8 cellular contexts compared by ENCODE assay signal in genomic region chr3:45597581-45597980, GRCh38. TPM values are rescaled to one million over a fixed set of nuclear protein-coding genes. Genes with fewer than 3 reads are reported as not detected.
A peak's percentile ranks its signal among the peaks of the same experiment; 100 is the strongest.
DNase-seq lines count a peak whose midpoint lies in the region; ATAC-seq and TF ChIP-seq lines count a peak whose summit lies in the region.

No MANE protein-coding gene starts in this region.

- H3K27me3 Mint-ChIP-seq in MCF 10A (ENCODE audit: insufficient read depth, unreplicated experiment) = no peaks in the 10 kb centered on the region
- H3K27me3 Mint-ChIP-seq in nephron progenitor cell (ENCODE audit: low read depth, poor library complexity) = peaks cover 6% of the 10 kb centered on the region

- H3K9me3 Mint-ChIP-seq in MCF 10A (ENCODE audit: unreplicated experiment) (no peaks in the 10 kb centered on the region), nephron progenitor cell (peaks cover under 1% of the 10 kb centered on the region)

- peaks cover 23 to 56% (median 43%) of the 10 kb centered on the region in 11 experiments for H3K36me3 ChIP-seq in BLaER1 treated with 17β-estradiol and CSF1 and Interleukin-3, amounts not matched to agents 10 nM and 100 nM
- 0 out of 2 replicates have a peak, but pooled peaks cover 3% of the 10 kb centered on the region for H3K36me3 ChIP-seq in MG63

- CTCF ChIA-PET in MCF 10A (lab: Yijun Ruan, JAX) = interaction anchor here (0.6 to 3.3 kb wide), 2 partner anchors 59 to 663 kb away, joined by 3 to 14 read pairs; no protein-coding TSS in a partner anchor

- H3K4me2 ChIP-seq in BLaER1 treated with 17β-estradiol and CSF1 and Interleukin-3, amounts not matched to agents 10 nM and 100 nM = peak overlapping the region; percentile 95 to 100 (median 99)

- H4K20me1 ChIP-seq in BLaER1 treated with 17β-estradiol and CSF1 and Interleukin-3, amounts not matched to agents 10 nM and 100 nM = peaks cover 58 to 80% (median 75%) of the 10 kb centered on the region in 11 experiments

- H3K4me3 Mint-ChIP-seq in MCF 10A (ENCODE audit: unreplicated experiment) (peak overlapping the region; percentile 78), nephron progenitor cell (peak overlapping the region; percentile 71)

- no TSS peak for BruUV-seq in MCF 10A (replicated peaks; lab: Mats Ljungman, UMichigan)

- ATAC-seq in GM18867 (IDR thresholded peaks at IDR 0.05; ENCODE audit: unreplicated experiment) = no peak
- no peak for ATAC-seq in GM21825 (IDR thresholded peaks at IDR 0.05; ENCODE audit: unreplicated experiment)

- no peaks in the 10 kb centered on the region for H3K27me3 ChIP-seq in BLaER1 treated with 17β-estradiol and CSF1 and Interleukin-3, amounts not matched to agents 10 nM and 100 nM
- no peaks in the 10 kb centered on the region for H3K27me3 ChIP-seq in MG63

- intact Hi-C loops in MCF 10A (cut with micrococcal nuclease) = no loop called here

- H3K9me3 ChIP-seq in BLaER1 treated with 17β-estradiol and CSF1 and Interleukin-3, amounts not matched to agents 10 nM and 100 nM (replicated peaks in 1 of 11) = no peaks in the 10 kb centered on the region
- no peaks in the 10 kb centered on the region for H3K9me3 ChIP-seq in MG63

- no peak for DNase-seq in MG63
- no peak for DNase-seq in MCF 10A (ENCODE audit: unreplicated experiment)
- no peak for DNase-seq in nephron progenitor cell
- DNase-seq in foreskin melanocyte = no peak
- no peak for DNase-seq in AG20443 (ENCODE audit: low spot score)

- H3K27ac Mint-ChIP-seq in MCF 10A (ENCODE audit: low read depth, unreplicated experiment) = no peak overlapping the region
- no peak overlapping the region for H3K27ac Mint-ChIP-seq in nephron progenitor cell

- TF ChIP-seq CTCF in MCF 10A (IDR thresholded peaks at IDR 0.05; ENCODE audit: unreplicated experiment) (no peak), nephron progenitor cell (IDR thresholded peaks at IDR 0.05) (no peak)

- POLR2A ChIA-PET in MCF 10A (lab: Yijun Ruan, JAX) = interaction anchor here (0.6 to 1.4 kb wide), 4 partner anchors 12 to 689 kb away, joined by 3 to 4 read pairs (median 3); no protein-coding TSS in a partner anchor

- H3K27ac ChIP-seq in BLaER1 treated with 17β-estradiol and CSF1 and Interleukin-3, amounts not matched to agents 10 nM and 100 nM = peak overlapping the region; percentile 55 to 97 (median 91); a peak in 20 of 22 replicates

- H3K9ac ChIP-seq in BLaER1 treated with 17β-estradiol and CSF1 and Interleukin-3, amounts not matched to agents 10 nM and 100 nM = peak overlapping the region; percentile 66 to 98 (median 95)

- H3K4me1 Mint-ChIP-seq in MCF 10A (ENCODE audit: insufficient read depth, unreplicated experiment) (peaks cover 20% of the 10 kb centered on the region), nephron progenitor cell (peaks cover 52% of the 10 kb centered on the region)

- H3K36me3 Mint-ChIP-seq in MCF 10A (ENCODE audit: insufficient read depth, unreplicated experiment) (peaks cover 10% of the 10 kb centered on the region), nephron progenitor cell (ENCODE audit: low read depth) (peaks cover 8% of the 10 kb centered on the region)

- H3K4me1 ChIP-seq in BLaER1 treated with 17β-estradiol and CSF1 and Interleukin-3, amounts not matched to agents 10 nM and 100 nM = peaks cover 69 to 85% (median 78%) of the 10 kb centered on the region in 10 experiments

- H3K4me3 ChIP-seq in BLaER1 treated with 17β-estradiol and CSF1 and Interleukin-3, amounts not matched to agents 10 nM and 100 nM = peak overlapping the region; percentile 68 to 94 (median 83)
- H3K4me3 ChIP-seq in MG63 = peak overlapping the region; percentile 61

RNA-seq across cellular contexts. Expression of gene LIMD1, which starts 3.0 kb away (rescaled TPM):
- total RNA-seq in MG63 (2014; rRNA removed; shearing (Covaris generic); ENCODE audit: low replicate concordance) = 6.5 and 9.3 TPM in 2 replicates
- 25.4 and 28.2 TPM in 2 replicates for total RNA-seq in MCF 10A (2022)
